ENCODE assay signal across 8 cellular contexts in the genomic region with DNA sequence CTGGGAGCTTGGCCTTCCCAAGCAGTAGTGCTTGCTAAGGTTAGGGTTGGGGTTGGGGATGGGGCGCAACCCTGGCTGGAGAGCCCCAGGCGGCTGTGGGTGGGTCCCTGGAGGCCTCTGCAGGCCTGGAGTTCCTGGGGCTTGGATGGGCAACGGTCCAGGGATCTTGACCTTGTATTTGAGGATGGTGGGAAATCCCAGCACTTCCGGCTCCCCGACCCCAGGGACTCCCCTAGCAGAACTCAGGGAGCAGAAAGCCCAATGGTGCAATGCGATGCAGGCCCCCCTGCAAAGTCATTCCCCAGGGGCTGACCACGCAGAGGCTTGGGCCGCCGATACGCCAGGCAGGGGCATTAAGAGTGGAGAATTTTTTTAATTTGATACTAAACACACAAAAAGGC. TPM values are rescaled to one million over a fixed set of nuclear protein-coding genes. Genes with fewer than 3 reads are reported as not detected.
DNase-seq lines count a peak whose midpoint lies in the region; ATAC-seq, FAIRE-seq and TF ChIP-seq lines count a peak whose summit lies in the region.

No MANE protein-coding gene starts in this region.

- H2AFZ ChIP-seq in PC-3 (ENCODE audit: low read length) (no peak overlapping the region), endothelial cell of umbilical vein (ENCODE audit: low read depth, low read length) (peak overlapping the region; percentile 78)

- peaks cover 15% of the 10 kb centered on the region for H3K27me3 Mint-ChIP-seq in nephron (ENCODE audit: low read depth)

- peak overlapping the region; percentile 97 to 99 (median 98) for H3K27ac Mint-ChIP-seq in nephron

- H3K9me2 ChIP-seq in PC-3 (replicated peaks; ENCODE audit: low read length), result no peaks in the 10 kb centered on the region

- no peaks in the 10 kb centered on the region for H4K20me1 ChIP-seq in BLaER1 treated with 17β-estradiol and CSF1 and Interleukin-3, amounts not matched to agents 10 nM and 100 nM
- H4K20me1 ChIP-seq in PC-3 (ENCODE audit: low read length) (no peaks in the 10 kb centered on the region), endothelial cell of umbilical vein (replicated peaks; ENCODE audit: control insufficient read depth, extremely low read depth, insufficient read depth, low read length) (no peaks in the 10 kb centered on the region)

- POLR2A ChIA-PET in PC-3 (lab: Charles Lee; ENCODE audit: unreplicated experiment), result no interaction called here
- POLR2A ChIA-PET in endothelial cell of umbilical vein (lab: Charles Lee), result no interaction called here

- H3K36me3 ChIP-seq in BLaER1 treated with 17β-estradiol and CSF1 and Interleukin-3, amounts not matched to agents 10 nM and 100 nM, result no peaks in the 10 kb centered on the region
- H3K36me3 ChIP-seq in PC-3 (ENCODE audit: low read depth, low read length), result no peaks in the 10 kb centered on the region
- no peaks in the 10 kb centered on the region for H3K36me3 ChIP-seq in endothelial cell of umbilical vein (ENCODE audit: control insufficient read depth in 2 of 2, extremely low read depth in 1 of 2, insufficient read depth in 2 of 2, low read length in 2 of 2)

- H3K27ac ChIP-seq in BLaER1 treated with 17β-estradiol and CSF1 and Interleukin-3, amounts not matched to agents 10 nM and 100 nM, result peak overlapping the region; percentile 89 to 98 (median 94)
- H3K27ac ChIP-seq in PC-3 (ENCODE audit: low read length) (peak overlapping the region; percentile 96), endothelial cell of umbilical vein (ENCODE audit: insufficient read depth, low read depth, low read length) (no peak overlapping the region)

- intact Hi-C loops in PC-3 (cut with micrococcal nuclease) (loop anchor here (2.0 kb wide), 1 partner anchor 42 kb away; no protein-coding TSS in a partner anchor), endothelial cell of umbilical vein (cut with micrococcal nuclease) (no loop called here)

- peak overlapping the region; percentile 80 to 99 (median 97) for H3K4me2 ChIP-seq in BLaER1 treated with 17β-estradiol and CSF1 and Interleukin-3, amounts not matched to agents 10 nM and 100 nM
- H3K4me2 ChIP-seq in PC-3 (ENCODE audit: low read length), result peak overlapping the region; percentile 96
- peak overlapping the region; percentile 40 for H3K4me2 ChIP-seq in endothelial cell of umbilical vein (ENCODE audit: insufficient read depth, low read length)

- no peaks in the 10 kb centered on the region; a peak in 1 of 22 replicates for H3K9me3 ChIP-seq in BLaER1 treated with 17β-estradiol and CSF1 and Interleukin-3, amounts not matched to agents 10 nM and 100 nM (replicated peaks in 1 of 11)
- no peaks in the 10 kb centered on the region for H3K9me3 ChIP-seq in PC-3 (ENCODE audit: low read length)
- H3K9me3 ChIP-seq in endothelial cell of umbilical vein (replicated peaks; ENCODE audit: control insufficient read depth, insufficient read depth, low read length), result no peaks in the 10 kb centered on the region

- ATAC-seq in PC-3, result no peak
- ATAC-seq in GM19463 (IDR thresholded peaks at IDR 0.05; ENCODE audit: unreplicated experiment), result no peak
- ATAC-seq in GM21515 (IDR thresholded peaks at IDR 0.05; ENCODE audit: unreplicated experiment), result no peak

- BruUV-seq in PC-3 (replicated peaks; lab: Mats Ljungman, UMichigan) (TSS peak; percentile 96), endothelial cell of umbilical vein (replicated peaks; lab: Mats Ljungman, UMichigan) (no TSS peak)

- peaks cover 0 to 10% (median 5%) of the 10 kb centered on the region in 11 experiments; a peak in 5 of 22 replicates for H3K27me3 ChIP-seq in BLaER1 treated with 17β-estradiol and CSF1 and Interleukin-3, amounts not matched to agents 10 nM and 100 nM
- H3K27me3 ChIP-seq in PC-3 (ENCODE audit: low read length) (no peaks in the 10 kb centered on the region), endothelial cell of umbilical vein (ENCODE audit: control insufficient read depth in 2 of 2, insufficient read depth in 2 of 2, low read length in 2 of 2) (peaks cover 32 to 35% of the 10 kb centered on the region in 2 experiments)

- H3K4me3 Mint-ChIP-seq in nephron, result peak overlapping the region; percentile 87 to 93 (median 89)

- CTCF ChIA-PET in PC-3 (lab: Charles Lee), result interaction anchor here (1.2 kb wide), 1 partner anchor 97 kb away, joined by 4 read pairs; no protein-coding TSS in a partner anchor
- CTCF ChIA-PET in endothelial cell of umbilical vein (lab: Charles Lee), result interaction anchor here (1.0 to 5.0 kb wide), 8 partner anchors 26 to 352 kb away, joined by 3 to 110 read pairs (median 10); no protein-coding TSS in a partner anchor

- TF ChIP-seq CTCF in PC-3 (conservative IDR thresholded peaks at IDR 0.05; ENCODE audit: low read depth, low read length), result no peak
- no peak for TF ChIP-seq CTCF in endothelial cell of umbilical vein (IDR thresholded peaks at IDR 0.05; ENCODE audit: extremely low read depth in 1 of 2, insufficient read depth in 1 of 2, low read depth in 1 of 2, low read length in 2 of 2)
- no peak for TF ChIP-seq CTCF in nephron (IDR thresholded peaks at IDR 0.05; ENCODE audit: unreplicated experiment in 3 of 3)

- dilution Hi-C loops in endothelial cell of umbilical vein (cut with MboI; ENCODE audit: extremely low pct_ligation_motif_present, low sequenced_read_pairs), result no loop called here

- H3K36me3 Mint-ChIP-seq in nephron (ENCODE audit: low read depth), result no peaks in the 10 kb centered on the region

- peaks cover 25% of the 10 kb centered on the region for H3K4me1 Mint-ChIP-seq in nephron

- H3K4me1 ChIP-seq in BLaER1 treated with 17β-estradiol and CSF1 and Interleukin-3, amounts not matched to agents 10 nM and 100 nM, result peaks cover 46 to 68% (median 59%) of the 10 kb centered on the region in 10 experiments
- peaks cover 27% of the 10 kb centered on the region for H3K4me1 ChIP-seq in PC-3 (ENCODE audit: insufficient read depth, low read length)
- H3K4me1 ChIP-seq in endothelial cell of umbilical vein (ENCODE audit: control insufficient read depth, extremely low read depth, insufficient read depth, low read length), result peaks cover 12% of the 10 kb centered on the region

- peak overlapping the region; percentile 90 to 98 (median 93) for H3K9ac ChIP-seq in BLaER1 treated with 17β-estradiol and CSF1 and Interleukin-3, amounts not matched to agents 10 nM and 100 nM
- H3K9ac ChIP-seq in PC-3 (ENCODE audit: low read length) (peak overlapping the region; percentile 92), endothelial cell of umbilical vein (replicated peaks; ENCODE audit: extremely low read depth, insufficient read depth, low read length) (peak overlapping the region; percentile 75)

- no peaks in the 10 kb centered on the region for H3K9me1 ChIP-seq in endothelial cell of umbilical vein (replicated peaks; ENCODE audit: control insufficient read depth, extremely low read depth, insufficient read depth, low read length)

- H3K4me3 ChIP-seq in BLaER1 treated with 17β-estradiol and CSF1 and Interleukin-3, amounts not matched to agents 10 nM and 100 nM, result peak overlapping the region; percentile 66 to 88 (median 78)
- H3K4me3 ChIP-seq in PC-3 (ENCODE audit: low read length) (peak overlapping the region; percentile 70), endothelial cell of umbilical vein (replicated peaks in 1 of 3; ENCODE audit: insufficient read depth in 1 of 3, low read depth in 1 of 3, low read length in 3 of 3) (peak overlapping the region in 2 of 3 experiments; percentile 38 to 51)

- TF ChIP-seq POLR2A in endothelial cell of umbilical vein (IDR thresholded peaks at IDR 0.05; ENCODE audit: low read depth, low read length), result no peak

- H3K9me3 Mint-ChIP-seq in nephron, result no peaks in the 10 kb centered on the region

- no peaks in the 10 kb centered on the region for H3F3A ChIP-seq in PC-3 (ENCODE audit: low read length, unreplicated experiment)

- H3K79me2 ChIP-seq in PC-3 (ENCODE audit: low read length) (no peaks in the 10 kb centered on the region), endothelial cell of umbilical vein (ENCODE audit: control insufficient read depth, insufficient read depth, low read length) (no peaks in the 10 kb centered on the region)

- no peak for FAIRE-seq in endothelial cell of umbilical vein (lab: Jason Lieb, UNC)

- DNase-seq in PC-3 (no peak), endothelial cell of umbilical vein (ENCODE audit: low read depth, low spot score) (no peak), dermis blood vessel endothelial cell (no peak), D341Med (ENCODE audit: low spot score) (no peak)

TF ChIP-seq in endothelial cell of umbilical vein, 7 proteins besides CTCF, POLR2A, EP300 and RAD21:
- no peak for TF ChIP-seq JUN (IDR thresholded peaks at IDR 0.05; ENCODE audit: borderline replicate concordance, insufficient read depth, insufficient read length, low read depth)
- no peak for TF ChIP-seq MYC (IDR thresholded peaks at IDR 0.05; ENCODE audit: low read depth, low read length)
- TF ChIP-seq FOS (IDR thresholded peaks at IDR 0.05; ENCODE audit: borderline replicate concordance, insufficient read depth, low read length), result no peak
- TF ChIP-seq EZH2 (IDR thresholded peaks at IDR 0.05; ENCODE audit: borderline replicate concordance, low read depth, low read length, severe bottlenecking), result no peak
- TF ChIP-seq MAX (IDR thresholded peaks at IDR 0.05; ENCODE audit: insufficient read depth, insufficient read length), result no peak
- TF ChIP-seq POLR2AphosphoS5 (IDR thresholded peaks at IDR 0.05; ENCODE audit: insufficient read depth, low read depth, low read length), result no peak
- TF ChIP-seq GATA2 (IDR thresholded peaks at IDR 0.05; ENCODE audit: insufficient read depth, insufficient read length, low read depth, low read length), result no peak
TF ChIP-seq in endothelial cell of umbilical vein: peak in this region for 0.

RNA-seq across cellular contexts. Expression of gene MLPH, which starts 12.5 kb away (rescaled TPM):
- 201 and 270 TPM in 2 replicates for total RNA-seq in PC-3 (2014; rRNA removed)
- not detected in 2 replicates for total RNA-seq in endothelial cell of umbilical vein
- polyA plus RNA-seq in endothelial cell of umbilical vein, result not detected in 2 replicates
- polyA plus RNA-seq in endothelial cell of umbilical vein (2011; cell fraction: cytosol; rRNA removed), result not detected in 2 replicates
- 0.20 TPM in 1 of 2 replicates, not detected in the other for polyA plus RNA-seq in endothelial cell of umbilical vein (2011; cell fraction: nucleus; rRNA removed)
- not detected in 2 replicates for polyA plus RNA-seq in endothelial cell of umbilical vein (2012)
- polyA minus RNA-seq in endothelial cell of umbilical vein, result not detected in 2 replicates
- not detected for polyA minus RNA-seq in endothelial cell of umbilical vein (2011; cell fraction: cytosol; rRNA and poly(A)+ RNA removed)
- polyA minus RNA-seq in endothelial cell of umbilical vein (2011; cell fraction: nucleus; rRNA and poly(A)+ RNA removed), result not detected in 2 replicates
- 0.28 and 1.0 TPM in 2 replicates for total RNA-seq in dermis blood vessel endothelial cell

Comparison
In these comparisons a context has a peak if more than half of its experiments do, and no peak if none do; other contexts are left out.
1. H3K4me2 ChIP-seq: peak in every context shown above with its lines; median percentile 97 in BLaER1 treated with 17β-estradiol and CSF1 and Interleukin-3, amounts not matched to agents 10 nM and 100 nM; 96 in PC-3; 40 in endothelial cell of umbilical vein.
2. RNA of gene MLPH, which starts 12.5 kb away (total RNA-seq): 201 to 270 TPM in PC-3; 0.28 to 1.0 TPM in dermis blood vessel endothelial cell and not detected in endothelial cell of umbilical vein; every median in the first group is over 100 times any median in the second.
3. Peak in every context shown above with its lines, with median percentiles within 50 percentile points of each other: H3K4me3 ChIP-seq and H3K9ac ChIP-seq.